In genomic region chr9:134067904-134068741, GRCh38 we compare ENCODE assay signal across 1 cellular context.
TF ChIP-seq lines count a peak whose summit lies in the region.

BRD3 (minus strand) TSS chr9:134068026; CDS start chr9:134053477, 14,549 bp downstream.

TF ChIP-seq in HepG2, 621 proteins besides CTCF, POLR2A, EP300 and RAD21 (continued from another document and continues in another):
- TF ChIP-seq, protein P1, sequence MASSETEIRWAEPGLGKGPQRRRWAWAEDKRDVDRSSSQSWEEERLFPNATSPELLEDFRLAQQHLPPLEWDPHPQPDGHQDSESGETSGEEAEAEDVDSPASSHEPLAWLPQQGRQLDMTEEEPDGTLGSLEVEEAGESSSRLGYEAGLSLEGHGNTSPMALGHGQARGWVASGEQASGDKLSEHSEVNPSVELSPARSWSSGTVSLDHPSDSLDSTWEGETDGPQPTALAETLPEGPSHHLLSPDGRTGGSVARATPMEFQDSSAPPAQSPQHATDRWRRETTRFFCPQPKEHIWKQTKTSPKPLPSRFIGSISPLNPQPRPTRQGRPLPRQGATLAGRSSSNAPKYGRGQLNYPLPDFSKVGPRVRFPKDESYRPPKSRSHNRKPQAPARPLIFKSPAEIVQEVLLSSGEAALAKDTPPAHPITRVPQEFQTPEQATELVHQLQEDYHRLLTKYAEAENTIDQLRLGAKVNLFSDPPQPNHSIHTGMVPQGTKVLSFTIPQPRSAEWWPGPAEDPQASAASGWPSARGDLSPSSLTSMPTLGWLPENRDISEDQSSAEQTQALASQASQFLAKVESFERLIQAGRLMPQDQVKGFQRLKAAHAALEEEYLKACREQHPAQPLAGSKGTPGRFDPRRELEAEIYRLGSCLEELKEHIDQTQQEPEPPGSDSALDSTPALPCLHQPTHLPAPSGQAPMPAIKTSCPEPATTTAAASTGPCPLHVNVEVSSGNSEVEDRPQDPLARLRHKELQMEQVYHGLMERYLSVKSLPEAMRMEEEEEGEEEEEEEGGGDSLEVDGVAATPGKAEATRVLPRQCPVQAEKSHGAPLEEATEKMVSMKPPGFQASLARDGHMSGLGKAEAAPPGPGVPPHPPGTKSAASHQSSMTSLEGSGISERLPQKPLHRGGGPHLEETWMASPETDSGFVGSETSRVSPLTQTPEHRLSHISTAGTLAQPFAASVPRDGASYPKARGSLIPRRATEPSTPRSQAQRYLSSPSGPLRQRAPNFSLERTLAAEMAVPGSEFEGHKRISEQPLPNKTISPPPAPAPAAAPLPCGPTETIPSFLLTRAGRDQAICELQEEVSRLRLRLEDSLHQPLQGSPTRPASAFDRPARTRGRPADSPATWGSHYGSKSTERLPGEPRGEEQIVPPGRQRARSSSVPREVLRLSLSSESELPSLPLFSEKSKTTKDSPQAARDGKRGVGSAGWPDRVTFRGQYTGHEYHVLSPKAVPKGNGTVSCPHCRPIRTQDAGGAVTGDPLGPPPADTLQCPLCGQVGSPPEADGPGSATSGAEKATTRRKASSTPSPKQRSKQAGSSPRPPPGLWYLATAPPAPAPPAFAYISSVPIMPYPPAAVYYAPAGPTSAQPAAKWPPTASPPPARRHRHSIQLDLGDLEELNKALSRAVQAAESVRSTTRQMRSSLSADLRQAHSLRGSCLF (CRISPR knock-in tag; IDR thresholded peaks at IDR 0.05; ENCODE audit: borderline replicate concordance), result no peak
- TF ChIP-seq ZFP82 (CRISPR knock-in tag; IDR thresholded peaks at IDR 0.05; ENCODE audit: borderline replicate concordance) (no peak), KLF6 (CRISPR knock-in tag; IDR thresholded peaks at IDR 0.05) (no peak), ZFP36L2 (CRISPR knock-in tag; IDR thresholded peaks at IDR 0.05) (no peak), MYPOP (CRISPR knock-in tag; IDR thresholded peaks at IDR 0.05) (no peak), GATAD2A (CRISPR knock-in tag; IDR thresholded peaks at IDR 0.05) (no peak), RBAK (CRISPR knock-in tag; IDR thresholded peaks at IDR 0.05) (no peak), ZNF337 (CRISPR knock-in tag; IDR thresholded peaks at IDR 0.05; ENCODE audit: borderline replicate concordance, low read depth) (no peak), KAT8 (CRISPR knock-in tag; IDR thresholded peaks at IDR 0.05) (no peak), ZNF232 (CRISPR knock-in tag; IDR thresholded peaks at IDR 0.05; ENCODE audit: borderline replicate concordance) (peak; percentile 1; the same call in 1 of the 2 replicates), PHF5A (CRISPR knock-in tag; IDR thresholded peaks at IDR 0.05; ENCODE audit: low read depth, unreplicated experiment) (no peak), ZSCAN31 (CRISPR knock-in tag; IDR thresholded peaks at IDR 0.05; ENCODE audit: low read depth) (no peak; the same call in 1 of the 2 replicates), MEIS1 (CRISPR knock-in tag; IDR thresholded peaks at IDR 0.05; ENCODE audit: borderline replicate concordance) (no peak), SKI (IDR thresholded peaks at IDR 0.05; ENCODE audit: partially characterized antibody) (peak; percentile 47), HNF4G (IDR thresholded peaks at IDR 0.05; ENCODE audit: borderline replicate concordance, low read depth, low read length) (no peak), HNF4G (CRISPR knock-in tag; IDR thresholded peaks at IDR 0.05; ENCODE audit: borderline replicate concordance, low read depth) (no peak), ZNF564 (CRISPR knock-in tag; IDR thresholded peaks at IDR 0.05) (no peak), ARID5B (CRISPR knock-in tag; IDR thresholded peaks at IDR 0.05) (no peak), PCBP1 (IDR thresholded peaks at IDR 0.05; ENCODE audit: borderline replicate concordance, low read depth, low read length) (no peak), ISL2 (CRISPR knock-in tag; IDR thresholded peaks at IDR 0.05) (peak; percentile 34; the same call in 1 of the 2 replicates), BRD4 (CRISPR knock-in tag; IDR thresholded peaks at IDR 0.05) (no peak), ZNF580 (CRISPR knock-in tag; IDR thresholded peaks at IDR 0.05; ENCODE audit: borderline replicate concordance, low read depth) (no peak), SRSF1 (optimal IDR thresholded peaks at IDR 0.05; ENCODE audit: low read depth, low read length) (no peak), ZNF501 (CRISPR knock-in tag; IDR thresholded peaks at IDR 0.05) (no peak), DBP (CRISPR knock-in tag; IDR thresholded peaks at IDR 0.05; ENCODE audit: not compliant biosample characterization) (no peak), CREM (IDR thresholded peaks at IDR 0.05) (no peak), CREM (CRISPR knock-in tag; IDR thresholded peaks at IDR 0.05) (no peak), ARHGAP35 (CRISPR knock-in tag; IDR thresholded peaks at IDR 0.05; ENCODE audit: borderline replicate concordance) (no peak), ZNF674 (CRISPR knock-in tag; IDR thresholded peaks at IDR 0.05; ENCODE audit: low read depth) (0 out of 2 replicates have a peak, but pooled peaks have one; percentile 47), MEIS2 (CRISPR knock-in tag; IDR thresholded peaks at IDR 0.05) (peak; percentile 62; the same call in 1 of the 2 replicates), ZNF570 (CRISPR knock-in tag; IDR thresholded peaks at IDR 0.05; ENCODE audit: borderline replicate concordance) (no peak), ZNF672 (CRISPR knock-in tag; IDR thresholded peaks at IDR 0.05) (no peak), SAFB2 (CRISPR knock-in tag; IDR thresholded peaks at IDR 0.05; ENCODE audit: borderline replicate concordance, low read depth) (no peak), NFE2 (CRISPR knock-in tag; IDR thresholded peaks at IDR 0.05) (no peak), MED1 (CRISPR knock-in tag; IDR thresholded peaks at IDR 0.05) (peak; percentile 37; the same call in 1 of the 2 replicates), ZNF329 (CRISPR knock-in tag; IDR thresholded peaks at IDR 0.05; ENCODE audit: low read depth) (no peak), SALL2 (CRISPR knock-in tag; IDR thresholded peaks at IDR 0.05) (peak; percentile 51; the same call in 1 of the 2 replicates), MAZ (IDR thresholded peaks at IDR 0.05; ENCODE audit: borderline replicate concordance, low read depth, low read length) (0 out of 2 replicates have a peak, but pooled peaks have one; percentile 24), MAZ (CRISPR knock-in tag; IDR thresholded peaks at IDR 0.05; ENCODE audit: low read depth) (peak; percentile 80)
- TF ChIP-seq, protein P2, sequence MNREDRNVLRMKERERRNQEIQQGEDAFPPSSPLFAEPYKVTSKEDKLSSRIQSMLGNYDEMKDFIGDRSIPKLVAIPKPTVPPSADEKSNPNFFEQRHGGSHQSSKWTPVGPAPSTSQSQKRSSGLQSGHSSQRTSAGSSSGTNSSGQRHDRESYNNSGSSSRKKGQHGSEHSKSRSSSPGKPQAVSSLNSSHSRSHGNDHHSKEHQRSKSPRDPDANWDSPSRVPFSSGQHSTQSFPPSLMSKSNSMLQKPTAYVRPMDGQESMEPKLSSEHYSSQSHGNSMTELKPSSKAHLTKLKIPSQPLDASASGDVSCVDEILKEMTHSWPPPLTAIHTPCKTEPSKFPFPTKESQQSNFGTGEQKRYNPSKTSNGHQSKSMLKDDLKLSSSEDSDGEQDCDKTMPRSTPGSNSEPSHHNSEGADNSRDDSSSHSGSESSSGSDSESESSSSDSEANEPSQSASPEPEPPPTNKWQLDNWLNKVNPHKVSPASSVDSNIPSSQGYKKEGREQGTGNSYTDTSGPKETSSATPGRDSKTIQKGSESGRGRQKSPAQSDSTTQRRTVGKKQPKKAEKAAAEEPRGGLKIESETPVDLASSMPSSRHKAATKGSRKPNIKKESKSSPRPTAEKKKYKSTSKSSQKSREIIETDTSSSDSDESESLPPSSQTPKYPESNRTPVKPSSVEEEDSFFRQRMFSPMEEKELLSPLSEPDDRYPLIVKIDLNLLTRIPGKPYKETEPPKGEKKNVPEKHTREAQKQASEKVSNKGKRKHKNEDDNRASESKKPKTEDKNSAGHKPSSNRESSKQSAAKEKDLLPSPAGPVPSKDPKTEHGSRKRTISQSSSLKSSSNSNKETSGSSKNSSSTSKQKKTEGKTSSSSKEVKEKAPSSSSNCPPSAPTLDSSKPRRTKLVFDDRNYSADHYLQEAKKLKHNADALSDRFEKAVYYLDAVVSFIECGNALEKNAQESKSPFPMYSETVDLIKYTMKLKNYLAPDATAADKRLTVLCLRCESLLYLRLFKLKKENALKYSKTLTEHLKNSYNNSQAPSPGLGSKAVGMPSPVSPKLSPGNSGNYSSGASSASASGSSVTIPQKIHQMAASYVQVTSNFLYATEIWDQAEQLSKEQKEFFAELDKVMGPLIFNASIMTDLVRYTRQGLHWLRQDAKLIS (CRISPR knock-in tag; IDR thresholded peaks at IDR 0.05), result no peak
- TF ChIP-seq, protein P3, sequence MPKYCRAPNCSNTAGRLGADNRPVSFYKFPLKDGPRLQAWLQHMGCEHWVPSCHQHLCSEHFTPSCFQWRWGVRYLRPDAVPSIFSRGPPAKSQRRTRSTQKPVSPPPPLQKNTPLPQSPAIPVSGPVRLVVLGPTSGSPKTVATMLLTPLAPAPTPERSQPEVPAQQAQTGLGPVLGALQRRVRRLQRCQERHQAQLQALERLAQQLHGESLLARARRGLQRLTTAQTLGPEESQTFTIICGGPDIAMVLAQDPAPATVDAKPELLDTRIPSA (CRISPR knock-in tag; IDR thresholded peaks at IDR 0.05; ENCODE audit: borderline replicate concordance), result no peak
- TF ChIP-seq, protein P4, sequence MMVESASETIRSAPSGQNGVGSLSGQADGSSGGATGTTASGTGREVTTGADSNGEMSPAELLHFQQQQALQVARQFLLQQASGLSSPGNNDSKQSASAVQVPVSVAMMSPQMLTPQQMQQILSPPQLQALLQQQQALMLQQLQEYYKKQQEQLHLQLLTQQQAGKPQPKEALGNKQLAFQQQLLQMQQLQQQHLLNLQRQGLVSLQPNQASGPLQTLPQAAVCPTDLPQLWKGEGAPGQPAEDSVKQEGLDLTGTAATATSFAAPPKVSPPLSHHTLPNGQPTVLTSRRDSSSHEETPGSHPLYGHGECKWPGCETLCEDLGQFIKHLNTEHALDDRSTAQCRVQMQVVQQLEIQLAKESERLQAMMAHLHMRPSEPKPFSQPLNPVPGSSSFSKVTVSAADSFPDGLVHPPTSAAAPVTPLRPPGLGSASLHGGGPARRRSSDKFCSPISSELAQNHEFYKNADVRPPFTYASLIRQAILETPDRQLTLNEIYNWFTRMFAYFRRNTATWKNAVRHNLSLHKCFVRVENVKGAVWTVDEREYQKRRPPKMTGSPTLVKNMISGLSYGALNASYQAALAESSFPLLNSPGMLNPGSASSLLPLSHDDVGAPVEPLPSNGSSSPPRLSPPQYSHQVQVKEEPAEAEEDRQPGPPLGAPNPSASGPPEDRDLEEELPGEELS (CRISPR knock-in tag; IDR thresholded peaks at IDR 0.05), result peak; percentile 32; the same call in 1 of the 2 replicates
- TF ChIP-seq, protein P5, sequence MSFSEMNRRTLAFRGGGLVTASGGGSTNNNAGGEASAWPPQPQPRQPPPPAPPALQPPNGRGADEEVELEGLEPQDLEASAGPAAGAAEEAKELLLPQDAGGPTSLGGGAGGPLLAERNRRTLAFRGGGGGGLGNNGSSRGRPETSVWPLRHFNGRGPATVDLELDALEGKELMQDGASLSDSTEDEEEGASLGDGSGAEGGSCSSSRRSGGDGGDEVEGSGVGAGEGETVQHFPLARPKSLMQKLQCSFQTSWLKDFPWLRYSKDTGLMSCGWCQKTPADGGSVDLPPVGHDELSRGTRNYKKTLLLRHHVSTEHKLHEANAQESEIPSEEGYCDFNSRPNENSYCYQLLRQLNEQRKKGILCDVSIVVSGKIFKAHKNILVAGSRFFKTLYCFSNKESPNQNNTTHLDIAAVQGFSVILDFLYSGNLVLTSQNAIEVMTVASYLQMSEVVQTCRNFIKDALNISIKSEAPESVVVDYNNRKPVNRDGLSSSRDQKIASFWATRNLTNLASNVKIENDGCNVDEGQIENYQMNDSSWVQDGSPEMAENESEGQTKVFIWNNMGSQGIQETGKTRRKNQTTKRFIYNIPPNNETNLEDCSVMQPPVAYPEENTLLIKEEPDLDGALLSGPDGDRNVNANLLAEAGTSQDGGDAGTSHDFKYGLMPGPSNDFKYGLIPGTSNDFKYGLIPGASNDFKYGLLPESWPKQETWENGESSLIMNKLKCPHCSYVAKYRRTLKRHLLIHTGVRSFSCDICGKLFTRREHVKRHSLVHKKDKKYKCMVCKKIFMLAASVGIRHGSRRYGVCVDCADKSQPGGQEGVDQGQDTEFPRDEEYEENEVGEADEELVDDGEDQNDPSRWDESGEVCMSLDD (CRISPR knock-in tag; IDR thresholded peaks at IDR 0.05; ENCODE audit: borderline replicate concordance), result peak; percentile 58; the same call in 1 of the 2 replicates
